In genomic region chr9:130327781-130328348, GRCh38 we compare ENCODE assay signal across 11 cellular contexts.
DNase-seq lines count a peak whose midpoint lies in the region; ATAC-seq and TF ChIP-seq lines count a peak whose summit lies in the region.
"Had no signal": no experiment of that assay in that cellular context is flagged by ENCODE, and none has a peak within 500 bp of the region (broad histone marks: within the 10 kb centered on the region; RNA-seq: fewer than 3 reads in every experiment).

No MANE protein-coding gene starts in this region.

- H3K27me3 ChIP-seq in SK-N-SH (ENCODE audit: insufficient read depth) (peaks cover 14% of the 10 kb centered on the region; the same call in 1 of the 2 replicates), PC-9 (ENCODE audit: insufficient read depth, low read depth) (peaks cover 65% of the 10 kb centered on the region)

- no peaks in the 10 kb centered on the region for H3K9me2 ChIP-seq in SK-N-SH
- H3K9me2 ChIP-seq in PC-9 (ENCODE audit: insufficient read depth) = no peaks in the 10 kb centered on the region

- H3K4me3 ChIP-seq in SK-N-SH (ENCODE audit: low read depth in 2 of 2, low read length in 1 of 2) (peak overlapping the region in 1 of 2 experiments; percentile 33; a peak in 1 of 4 replicates), PC-9 (no peak overlapping the region)
- H3K4me3 ChIP-seq: thoracic aorta had no signal

- POLR2A ChIA-PET in SK-N-SH (lab: Yijun Ruan, JAX) = interaction anchor here (1.0 to 1.6 kb wide), 4 partner anchors 38 to 88 kb away, joined by 4 to 7 read pairs (median 4); no protein-coding TSS in a partner anchor
- POLR2A ChIA-PET in PC-9 (lab: Charles Lee; ENCODE audit: unreplicated experiment) = no interaction called here

- ATAC-seq in HG03520 (IDR thresholded peaks at IDR 0.05; ENCODE audit: unreplicated experiment) (no peak), GM19452 (IDR thresholded peaks at IDR 0.05; ENCODE audit: unreplicated experiment) (no peak)
- ATAC-seq: activated T-helper 17 cell treated with anti-CD3 and anti-CD28 coated beads, Interleukin-2, amount 50 U/mL, for 72 hours had no signal

- DNase-seq in Daoy (ENCODE audit: low read depth) = peak; percentile 74
- peak; percentile 87 for DNase-seq in SK-N-SH
- DNase-seq in cardiac septum (ENCODE audit: low spot score) = peak; percentile 83
- peak; percentile 92 for DNase-seq in posterior vena cava (ENCODE audit: low spot score)
- DNase-seq in NCI-H1048 (lab: John Stamatoyannopoulos, UW) = no peak
- DNase-seq in PC-9 = no peak
- DNase-seq: activated B cell treated with CpG ODN at 0.5 μM for 24 hours had no signal

- H3K4me1 ChIP-seq in SK-N-SH (ENCODE audit: control insufficient read depth in 1 of 2, insufficient read depth in 2 of 2, low read depth in 1 of 2, low read length in 1 of 2) = peaks cover 0 to 82% of the 10 kb centered on the region in 2 experiments; a peak in 2 of 4 replicates
- H3K4me1 ChIP-seq in PC-9 (replicated peaks; ENCODE audit: insufficient read depth) = no peaks in the 10 kb centered on the region

- TF ChIP-seq CTCF in SK-N-SH (IDR thresholded peaks at IDR 0.05) (no peak), PC-9 (conservative IDR thresholded peaks at IDR 0.05) (no peak)

- H3K36me3 ChIP-seq in SK-N-SH (replicated peaks in 1 of 2; ENCODE audit: control insufficient read depth in 1 of 2, insufficient read depth in 2 of 2, low read length in 1 of 2) (no peaks in the 10 kb centered on the region), PC-9 (ENCODE audit: low read depth) (no peaks in the 10 kb centered on the region)
- H3K36me3 ChIP-seq: thoracic aorta had no signal

- BruUV-seq in PC-9 (replicated peaks; lab: Mats Ljungman, UMichigan) = no TSS peak

- WGBS in SK-N-SH (ENCODE audit: low lambda C conversion rate) = 18% methylated on average over 11 of the region's 19 CpGs

- H2AFZ ChIP-seq in SK-N-SH (ENCODE audit: low read depth) = no peak overlapping the region
- no peak overlapping the region for H2AFZ ChIP-seq in PC-9

- H3F3A ChIP-seq in SK-N-SH (replicated peaks; ENCODE audit: insufficient read depth) (no peaks in the 10 kb centered on the region), PC-9 (ENCODE audit: insufficient read depth, low read depth) (no peaks in the 10 kb centered on the region)

- H3K4me2 ChIP-seq in SK-N-SH (peak overlapping the region; percentile 41; the same call in 1 of the 2 replicates), PC-9 (no peak overlapping the region)

- H3K9me3 ChIP-seq in SK-N-SH (no peaks in the 10 kb centered on the region), PC-9 (ENCODE audit: insufficient read depth, low read depth) (no peaks in the 10 kb centered on the region)
- H3K9me3 ChIP-seq: thoracic aorta had no signal

- no peaks in the 10 kb centered on the region for H3K79me2 ChIP-seq in SK-N-SH (ENCODE audit: insufficient read depth)
- no peaks in the 10 kb centered on the region for H3K79me2 ChIP-seq in PC-9 (ENCODE audit: low read depth)

- no peak; the same call in 1 of the 2 replicates for TF ChIP-seq RAD21 in SK-N-SH (IDR thresholded peaks at IDR 0.05; ENCODE audit: low read length)

- intact Hi-C loops in cardiac septum (cut with DNase I) (no loop called here), posterior vena cava (cut with DNase I) (no loop called here), PC-9 (cut with micrococcal nuclease; ENCODE audit: unreplicated experiment) (no loop called here)

- H3K9ac ChIP-seq in SK-N-SH = no peak overlapping the region

- H3K27ac ChIP-seq in SK-N-SH (ENCODE audit: low read depth in 2 of 2, low read length in 1 of 2) (peak overlapping the region in 1 of 2 experiments; percentile 99; a peak in 2 of 4 replicates), PC-9 (no peak overlapping the region)
- H3K27ac ChIP-seq: thoracic aorta had no signal

- TF ChIP-seq EP300 in SK-N-SH (IDR thresholded peaks at IDR 0.05; ENCODE audit: borderline replicate concordance in 1 of 2, low read depth in 1 of 2, low read length in 1 of 2) = peak in 1 of 2 experiments; percentile 91; a peak in 2 of 4 replicates

- H4K20me1 ChIP-seq in SK-N-SH (ENCODE audit: insufficient read depth) = no peaks in the 10 kb centered on the region
- H4K20me1 ChIP-seq in PC-9 (ENCODE audit: insufficient read depth) = no peaks in the 10 kb centered on the region

- CTCF ChIA-PET in SK-N-SH (lab: Yijun Ruan, JAX) (interaction anchor here (0.6 to 7.6 kb wide), 23 partner anchors 8 to 355 kb away, joined by 3 to 49 read pairs (median 5); no protein-coding TSS in a partner anchor), PC-9 (lab: Charles Lee) (no interaction called here)

TF ChIP-seq in SK-N-SH, 30 proteins besides CTCF, POLR2A, EP300 and RAD21 (continues in another document):
- TF ChIP-seq FOXM1 (IDR thresholded peaks at IDR 0.05; ENCODE audit: low read depth) (no peak), IRF3 (IDR thresholded peaks at IDR 0.05; ENCODE audit: low read depth, low read length) (no peak), RXRA (IDR thresholded peaks at IDR 0.05; ENCODE audit: borderline replicate concordance, low read depth) (no peak), NRF1 (IDR thresholded peaks at IDR 0.05; ENCODE audit: low read depth, low read length) (no peak), SIN3A (IDR thresholded peaks at IDR 0.05; ENCODE audit: borderline replicate concordance, low read depth, low read length) (no peak), FOSL2 (IDR thresholded peaks at IDR 0.05; ENCODE audit: borderline replicate concordance, low read depth) (no peak), CHD2 (IDR thresholded peaks at IDR 0.05; ENCODE audit: low read length, partially characterized antibody) (peak; percentile 74), JUND (IDR thresholded peaks at IDR 0.05) (no peak), RFX5 (IDR thresholded peaks at IDR 0.05; ENCODE audit: low read length) (no peak), RCOR1 (IDR thresholded peaks at IDR 0.05; ENCODE audit: low read length) (peak; percentile 42), SMC3 (IDR thresholded peaks at IDR 0.05; ENCODE audit: low read depth, low read length) (no peak), TCF12 (IDR thresholded peaks at IDR 0.05) (peak; percentile 59), MEF2A (IDR thresholded peaks at IDR 0.05; ENCODE audit: borderline replicate concordance, low read depth) (no peak), TEAD4 (IDR thresholded peaks at IDR 0.05; ENCODE audit: borderline replicate concordance, insufficient read depth) (no peak), YY1 (IDR thresholded peaks at IDR 0.05; ENCODE audit: low read depth) (no peak), POLR2AphosphoS5 (IDR thresholded peaks at IDR 0.05; ENCODE audit: low read depth, low read length) (no peak), FOXJ3 (CRISPR knock-in tag; IDR thresholded peaks at IDR 0.05) (peak; percentile 59; the same call in 1 of the 2 replicates)
- TF ChIP-seq, protein P1, sequence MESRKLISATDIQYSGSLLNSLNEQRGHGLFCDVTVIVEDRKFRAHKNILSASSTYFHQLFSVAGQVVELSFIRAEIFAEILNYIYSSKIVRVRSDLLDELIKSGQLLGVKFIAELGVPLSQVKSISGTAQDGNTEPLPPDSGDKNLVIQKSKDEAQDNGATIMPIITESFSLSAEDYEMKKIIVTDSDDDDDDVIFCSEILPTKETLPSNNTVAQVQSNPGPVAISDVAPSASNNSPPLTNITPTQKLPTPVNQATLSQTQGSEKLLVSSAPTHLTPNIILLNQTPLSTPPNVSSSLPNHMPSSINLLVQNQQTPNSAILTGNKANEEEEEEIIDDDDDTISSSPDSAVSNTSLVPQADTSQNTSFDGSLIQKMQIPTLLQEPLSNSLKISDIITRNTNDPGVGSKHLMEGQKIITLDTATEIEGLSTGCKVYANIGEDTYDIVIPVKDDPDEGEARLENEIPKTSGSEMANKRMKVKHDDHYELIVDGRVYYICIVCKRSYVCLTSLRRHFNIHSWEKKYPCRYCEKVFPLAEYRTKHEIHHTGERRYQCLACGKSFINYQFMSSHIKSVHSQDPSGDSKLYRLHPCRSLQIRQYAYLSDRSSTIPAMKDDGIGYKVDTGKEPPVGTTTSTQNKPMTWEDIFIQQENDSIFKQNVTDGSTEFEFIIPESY (IDR thresholded peaks at IDR 0.05; ENCODE audit: borderline replicate concordance, low read depth) = no peak
- TF ChIP-seq, protein P2, sequence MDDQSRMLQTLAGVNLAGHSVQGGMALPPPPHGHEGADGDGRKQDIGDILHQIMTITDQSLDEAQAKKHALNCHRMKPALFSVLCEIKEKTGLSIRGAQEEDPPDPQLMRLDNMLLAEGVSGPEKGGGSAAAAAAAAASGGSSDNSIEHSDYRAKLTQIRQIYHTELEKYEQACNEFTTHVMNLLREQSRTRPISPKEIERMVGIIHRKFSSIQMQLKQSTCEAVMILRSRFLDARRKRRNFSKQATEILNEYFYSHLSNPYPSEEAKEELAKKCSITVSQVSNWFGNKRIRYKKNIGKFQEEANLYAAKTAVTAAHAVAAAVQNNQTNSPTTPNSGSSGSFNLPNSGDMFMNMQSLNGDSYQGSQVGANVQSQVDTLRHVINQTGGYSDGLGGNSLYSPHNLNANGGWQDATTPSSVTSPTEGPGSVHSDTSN (IDR thresholded peaks at IDR 0.05) = no peak
- TF ChIP-seq, protein P3, sequence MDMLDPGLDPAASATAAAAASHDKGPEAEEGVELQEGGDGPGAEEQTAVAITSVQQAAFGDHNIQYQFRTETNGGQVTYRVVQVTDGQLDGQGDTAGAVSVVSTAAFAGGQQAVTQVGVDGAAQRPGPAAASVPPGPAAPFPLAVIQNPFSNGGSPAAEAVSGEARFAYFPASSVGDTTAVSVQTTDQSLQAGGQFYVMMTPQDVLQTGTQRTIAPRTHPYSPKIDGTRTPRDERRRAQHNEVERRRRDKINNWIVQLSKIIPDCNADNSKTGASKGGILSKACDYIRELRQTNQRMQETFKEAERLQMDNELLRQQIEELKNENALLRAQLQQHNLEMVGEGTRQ (IDR thresholded peaks at IDR 0.05; ENCODE audit: borderline replicate concordance, low read depth, low read length) = no peak
- TF ChIP-seq, protein P4, sequence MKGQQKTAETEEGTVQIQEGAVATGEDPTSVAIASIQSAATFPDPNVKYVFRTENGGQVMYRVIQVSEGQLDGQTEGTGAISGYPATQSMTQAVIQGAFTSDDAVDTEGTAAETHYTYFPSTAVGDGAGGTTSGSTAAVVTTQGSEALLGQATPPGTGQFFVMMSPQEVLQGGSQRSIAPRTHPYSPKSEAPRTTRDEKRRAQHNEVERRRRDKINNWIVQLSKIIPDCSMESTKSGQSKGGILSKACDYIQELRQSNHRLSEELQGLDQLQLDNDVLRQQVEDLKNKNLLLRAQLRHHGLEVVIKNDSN (IDR thresholded peaks at IDR 0.05; ENCODE audit: borderline replicate concordance, low read depth) = no peak

Comparison
In these comparisons a context has a peak if more than half of its experiments do, and no peak if none do; other contexts are left out.
1. DNase-seq: peak in Daoy (single experiment), SK-N-SH (single experiment), cardiac septum (single experiment) and posterior vena cava (single experiment); none in NCI-H1048 (single experiment) and PC-9 (0 of 2).